Comparison of ENCODE assay signal across 22 cellular contexts in genomic region chr13:19759669-19760068, GRCh38. TPM values are rescaled to one million over a fixed set of nuclear protein-coding genes. Genes with fewer than 3 reads are reported as not detected.
DNase-seq lines count a peak whose midpoint lies in the region; ATAC-seq and TF ChIP-seq lines count a peak whose summit lies in the region.
"Had no signal": no experiment of that assay in that cellular context is flagged by ENCODE, and none has a peak within 500 bp of the region (broad histone marks: within the 10 kb centered on the region; RNA-seq: fewer than 3 reads in every experiment).

No MANE protein-coding gene starts in this region.

- H3K79me2 ChIP-seq in ACC112 (ENCODE audit: control insufficient read depth, insufficient read depth, low read length, unreplicated experiment) (peaks cover 87% of the 10 kb centered on the region), GM23338 (replicated peaks; ENCODE audit: insufficient read depth) (peaks cover 100% of the 10 kb centered on the region), PC-3 (ENCODE audit: low read length) (peaks cover 100% of the 10 kb centered on the region)

- no TSS peak for BruUV-seq in PC-3 (replicated peaks; lab: Mats Ljungman, UMichigan)

- H3K27ac ChIP-seq in ACC112 (ENCODE audit: low read depth, low read length) (peak overlapping the region; percentile 41), GM23338 (ENCODE audit: low read depth) (peak overlapping the region; percentile 45; the same call in 1 of the 2 replicates), PC-3 (ENCODE audit: low read length) (no peak overlapping the region), colonic mucosa (no peak overlapping the region)
- H3K27ac ChIP-seq: PC-9, RWPE1 had no signal

- CTCF ChIA-PET in PC-3 (lab: Charles Lee): no interaction called here

- TF ChIP-seq CTCF in GM23338 (conservative IDR thresholded peaks at IDR 0.05; ENCODE audit: low read depth in 2 of 2) (no peak), PC-3 (conservative IDR thresholded peaks at IDR 0.05; ENCODE audit: low read depth, low read length) (no peak), choroid plexus epithelial cell (conservative IDR thresholded peaks at IDR 0.05; ENCODE audit: low read depth, low read length) (no peak), colonic mucosa (IDR thresholded peaks at IDR 0.05) (no peak)

- no peak overlapping the region for H3K4me3 ChIP-seq in ACC112 (ENCODE audit: low read depth, low read length)
- H3K4me3 ChIP-seq in GM23338: no peak overlapping the region
- H3K4me3 ChIP-seq in PC-3 (ENCODE audit: low read length): no peak overlapping the region
- no peak overlapping the region for H3K4me3 ChIP-seq in choroid plexus epithelial cell (ENCODE audit: low read depth, low read length)
- no peak overlapping the region for H3K4me3 ChIP-seq in colonic mucosa
- H3K4me3 ChIP-seq: HAP-1, PC-9 had no signal

- no peaks in the 10 kb centered on the region for H3K9me2 ChIP-seq in GM23338 (ENCODE audit: insufficient read depth)
- H3K9me2 ChIP-seq in PC-3 (replicated peaks; ENCODE audit: low read length): no peaks in the 10 kb centered on the region

- DNase-seq in GM23338 (ENCODE audit: low spot score) (no peak), PC-3 (peak; percentile 28), choroid plexus epithelial cell (ENCODE audit: low read depth) (peak; percentile 22), putamen (ENCODE audit: low spot score) (no peak), colonic mucosa (no peak)
- DNase-seq in stimulated activated CD4-positive, alpha-beta T cell treated with anti-CD3 and anti-CD28 coated beads, Interleukin-15, amount 100 ng/mL, for 24 hours: no peak
- DNase-seq: Caco-2; CD4-positive, alpha-beta T cell; DMS153; KG1; NCI-H1048; NCI-H1436; NCI-H1930; NCI-H226; NCI-H524; NCI-H82; PC-9; SIG-M5 had no signal

- H3K9ac ChIP-seq in PC-3 (ENCODE audit: low read length) (no peak overlapping the region), colonic mucosa (ENCODE audit: low read depth in 2 of 2, low read length in 2 of 2) (no peak overlapping the region)

- H2AFZ ChIP-seq in ACC112 (ENCODE audit: low read length, unreplicated experiment): no peak overlapping the region
- no peak overlapping the region for H2AFZ ChIP-seq in GM23338
- H2AFZ ChIP-seq in PC-3 (ENCODE audit: low read length): no peak overlapping the region
- H2AFZ ChIP-seq: PC-9 had no signal

- peaks cover 90% of the 10 kb centered on the region for H3K36me3 Mint-ChIP-seq in GM23338 (ENCODE audit: low read depth)

- H3K4me3 Mint-ChIP-seq in GM23338: no peak overlapping the region
- H3K4me3 Mint-ChIP-seq: CD4-positive, alpha-beta T cell had no signal

- H3K9me3 ChIP-seq in PC-3 (ENCODE audit: low read length): no peaks in the 10 kb centered on the region
- H3K9me3 ChIP-seq in colonic mucosa: no peaks in the 10 kb centered on the region
- H3K9me3 ChIP-seq: Caco-2, HAP-1 had no signal

- ATAC-seq in GM23338 (no peak), PC-3 (peak; percentile 52), GM18519 (IDR thresholded peaks at IDR 0.05; ENCODE audit: low FRiP score, unreplicated experiment) (no peak)

- H3K27me3 ChIP-seq in ACC112 (ENCODE audit: insufficient read depth, low read length) (no peaks in the 10 kb centered on the region), GM23338 (ENCODE audit: insufficient read depth) (no peaks in the 10 kb centered on the region), PC-3 (ENCODE audit: low read length) (no peaks in the 10 kb centered on the region), colonic mucosa (no peaks in the 10 kb centered on the region)

- H3K27me3 Mint-ChIP-seq in GM23338 (ENCODE audit: insufficient read depth, low read depth, poor library complexity): peaks cover 6% of the 10 kb centered on the region
- H3K27me3 Mint-ChIP-seq: CD4-positive, alpha-beta T cell had no signal

- H3F3A ChIP-seq in GM23338 (replicated peaks; ENCODE audit: low read depth): 0 out of 2 replicates have a peak, but pooled peaks cover 3% of the 10 kb centered on the region
- no peaks in the 10 kb centered on the region for H3F3A ChIP-seq in PC-3 (ENCODE audit: low read length, unreplicated experiment)

- peaks cover 79% of the 10 kb centered on the region for H4K20me1 ChIP-seq in GM23338 (replicated peaks; ENCODE audit: insufficient read depth)
- H4K20me1 ChIP-seq in PC-3 (ENCODE audit: low read length): peaks cover 72% of the 10 kb centered on the region

- H3K4me2 ChIP-seq in GM23338 (no peak overlapping the region), PC-3 (ENCODE audit: low read length) (no peak overlapping the region)
- H3K4me2 ChIP-seq: PC-9 had no signal

- H3K36me3 ChIP-seq in ACC112 (ENCODE audit: insufficient read depth, low read length): peaks cover 13% of the 10 kb centered on the region
- H3K36me3 ChIP-seq in GM23338 (ENCODE audit: insufficient read depth): peaks cover 41% of the 10 kb centered on the region
- H3K36me3 ChIP-seq in PC-3 (ENCODE audit: low read depth, low read length): peaks cover 62% of the 10 kb centered on the region
- no peaks in the 10 kb centered on the region for H3K36me3 ChIP-seq in colonic mucosa

- intact Hi-C loops in PC-3 (cut with micrococcal nuclease) (no loop called here), colonic mucosa (cut with DNase I) (no loop called here)

- peaks cover 6% of the 10 kb centered on the region; the same call in 2 of the 3 replicates for H3K4me1 Mint-ChIP-seq in GM23338

- H3K9me3 Mint-ChIP-seq in GM23338: no peaks in the 10 kb centered on the region
- H3K9me3 Mint-ChIP-seq: CD4-positive, alpha-beta T cell had no signal

- POLR2A ChIA-PET in PC-3 (lab: Charles Lee; ENCODE audit: unreplicated experiment): no interaction called here

- H3K4me1 ChIP-seq in ACC112 (ENCODE audit: control insufficient read depth, insufficient read depth, low read length, unreplicated experiment) (peaks cover 3% of the 10 kb centered on the region), GM23338 (ENCODE audit: insufficient read depth) (no peaks in the 10 kb centered on the region), PC-3 (ENCODE audit: insufficient read depth, low read length) (peaks cover 7% of the 10 kb centered on the region; the same call in 1 of the 2 replicates), colonic mucosa (no peaks in the 10 kb centered on the region)
- H3K4me1 ChIP-seq: Caco-2, HAP-1 had no signal

- no peak overlapping the region for H3K27ac Mint-ChIP-seq in GM23338
- H3K27ac Mint-ChIP-seq: CD4-positive, alpha-beta T cell had no signal

TF ChIP-seq in GM23338, 12 proteins besides CTCF, POLR2A, EP300 and RAD21 (continues in another document):
- no peak for TF ChIP-seq ZNF462 (CRISPR knock-in tag; IDR thresholded peaks at IDR 0.05)

RNA-seq across cellular contexts. Expression of gene PSPC1, which starts 23.1 kb away (rescaled TPM):
- 71.6 and 80.2 TPM in 2 replicates for total RNA-seq in GM23338 (2014; rRNA removed; shearing (Covaris generic))
- 38.2 and 38.3 TPM in 2 replicates for polyA plus RNA-seq in GM23338 (2016; fragmentation: Nextera tagmentation; extraction: Ambion mirVana)
- total RNA-seq in PC-3 (2014; rRNA removed) (118 and 121 TPM in 2 replicates), colonic mucosa (10 to 100 TPM; 36.5 to 46.3 TPM)

Comparison
In these comparisons a context has a peak if more than half of its experiments do, and no peak if none do; other contexts are left out.
1. H3K27ac ChIP-seq: peak in ACC112 (single experiment) and GM23338 (single experiment); none in PC-3 (single experiment) and colonic mucosa (single experiment).
2. DNase-seq: peak in PC-3 (single experiment) and choroid plexus epithelial cell (single experiment); none in GM23338 (single experiment), putamen (single experiment), colonic mucosa (single experiment) and stimulated activated CD4-positive, alpha-beta T cell treated with anti-CD3 and anti-CD28 coated beads, Interleukin-15, amount 100 ng/mL, for 24 hours (single experiment).